14 cellular contexts compared by ENCODE assay signal in genomic region chr6:166197361-166197760, GRCh38. TPM values are rescaled to one million over a fixed set of nuclear protein-coding genes. Genes with fewer than 3 reads are reported as not detected.
DNase-seq lines count a peak whose midpoint lies in the region; ATAC-seq and TF ChIP-seq lines count a peak whose summit lies in the region.
"Had no signal": no experiment of that assay in that cellular context is flagged by ENCODE, and none has a peak within 500 bp of the region (broad histone marks: within the 10 kb centered on the region; RNA-seq: fewer than 3 reads in every experiment).

No MANE protein-coding gene starts in this region.

- TF ChIP-seq CTCF in Loucy (conservative IDR thresholded peaks at IDR 0.05; ENCODE audit: low read length) (no peak), endodermal cell (conservative IDR thresholded peaks at IDR 0.05) (no peak), neural progenitor cell (IDR thresholded peaks at IDR 0.05) (no peak), stomach (IDR thresholded peaks at IDR 0.05) (no peak)

- no peak overlapping the region for H3K4me3 Mint-ChIP-seq in endodermal cell
- H3K4me3 Mint-ChIP-seq in neural progenitor cell: no peak overlapping the region
- H3K4me3 Mint-ChIP-seq: B cell; CD4-positive, alpha-beta memory T cell had no signal

- H3K9me3 ChIP-seq in Loucy (ENCODE audit: insufficient read depth, low read depth, low read length): no peaks in the 10 kb centered on the region
- no peaks in the 10 kb centered on the region for H3K9me3 ChIP-seq in endodermal cell (ENCODE audit: control insufficient read depth, low read length)
- H3K9me3 ChIP-seq in neural progenitor cell (ENCODE audit: low read depth): no peaks in the 10 kb centered on the region
- H3K9me3 ChIP-seq in stomach: no peaks in the 10 kb centered on the region

- H3K4me3 ChIP-seq in H7 (ENCODE audit: insufficient read depth, low read depth, low read length) (no peak overlapping the region), Loucy (ENCODE audit: low read length, poor library complexity, severe bottlenecking) (no peak overlapping the region), endodermal cell (ENCODE audit: low read length) (no peak overlapping the region), neural progenitor cell (peak overlapping the region; percentile 6), stomach (no peak overlapping the region)

- H3K27ac ChIP-seq in endodermal cell (ENCODE audit: low read depth, low read length): no peak overlapping the region
- H3K27ac ChIP-seq in neural progenitor cell: peak overlapping the region; percentile 40
- H3K27ac ChIP-seq in stomach: no peak overlapping the region
- H3K27ac ChIP-seq: C4-2B had no signal

- H3K27me3 ChIP-seq in H7 (ENCODE audit: control insufficient read depth, insufficient read depth, low read length): peaks cover 8% of the 10 kb centered on the region
- no peaks in the 10 kb centered on the region for H3K27me3 ChIP-seq in Loucy (ENCODE audit: insufficient read depth, low read length, poor library complexity, severe bottlenecking)
- H3K27me3 ChIP-seq in endodermal cell (ENCODE audit: control insufficient read depth, insufficient read depth, low read length, poor library complexity, severe bottlenecking): peaks cover 6% of the 10 kb centered on the region
- peaks cover 29% of the 10 kb centered on the region for H3K27me3 ChIP-seq in neural progenitor cell
- H3K27me3 ChIP-seq in stomach: no peaks in the 10 kb centered on the region

- no peak for TF ChIP-seq EP300 in stomach (IDR thresholded peaks at IDR 0.05)

- no peaks in the 10 kb centered on the region for H4K20me1 ChIP-seq in Loucy (ENCODE audit: insufficient read depth, low read length, poor library complexity, severe bottlenecking)
- no peaks in the 10 kb centered on the region for H4K20me1 ChIP-seq in neural progenitor cell (ENCODE audit: low read depth)

- no peaks in the 10 kb centered on the region for H3K9me2 ChIP-seq in Loucy (replicated peaks; ENCODE audit: low read depth, low read length)

- peak; percentile 66 for DNase-seq in H7
- peak; percentile 68 for DNase-seq in endodermal cell
- peak; percentile 76 for DNase-seq in neural progenitor cell (ENCODE audit: low spot score)
- DNase-seq in NOMO-1 treated with DMSO at 0.1 percent for 48 hours (lab: John Stamatoyannopoulos, UW; ENCODE audit: unreplicated experiment): no peak
- no peak for DNase-seq in stomach
- no peak for DNase-seq in DMS153 (lab: John Stamatoyannopoulos, UW)
- DNase-seq: CD4-positive, alpha-beta memory T cell; DND-41; GF-D8 had no signal

- H3K36me3 ChIP-seq in H7 (replicated peaks; ENCODE audit: control insufficient read depth, insufficient read depth, low read length) (no peaks in the 10 kb centered on the region), Loucy (ENCODE audit: insufficient read depth, low read length) (no peaks in the 10 kb centered on the region), endodermal cell (ENCODE audit: control insufficient read depth, insufficient read depth, low read length) (no peaks in the 10 kb centered on the region), neural progenitor cell (no peaks in the 10 kb centered on the region), stomach (no peaks in the 10 kb centered on the region)

- no peak overlapping the region for H3K9ac ChIP-seq in Loucy (ENCODE audit: low read depth, low read length, poor library complexity, severe bottlenecking)
- no peak overlapping the region for H3K9ac ChIP-seq in endodermal cell (ENCODE audit: extremely low read depth, low read length, poor library complexity, severe bottlenecking)
- no peak overlapping the region for H3K9ac ChIP-seq in neural progenitor cell

- H3K4me1 Mint-ChIP-seq in endodermal cell (peaks cover 36% of the 10 kb centered on the region), neural progenitor cell (peaks cover 17% of the 10 kb centered on the region)
- H3K4me1 Mint-ChIP-seq: CD4-positive, alpha-beta memory T cell had no signal

- TF ChIP-seq POLR2A in stomach (IDR thresholded peaks at IDR 0.05): no peak

- WGBS in endodermal cell (ENCODE audit: insufficient coverage in 1 of 2, insufficient read length in 1 of 2), 2 experiments: 34 to 37% methylated on average over 5 of the region's 5 CpGs
- 63 to 75% (median 72%) methylated on average over 5 of the region's 5 CpGs for WGBS in stomach, 5 donors

- H3K36me3 Mint-ChIP-seq in endodermal cell (ENCODE audit: low read depth) (no peaks in the 10 kb centered on the region), neural progenitor cell (no peaks in the 10 kb centered on the region)
- H3K36me3 Mint-ChIP-seq: CD4-positive, alpha-beta memory T cell had no signal

- H3K4me1 ChIP-seq in Loucy (ENCODE audit: insufficient read depth, low read length, poor library complexity, severe bottlenecking) (peaks cover 24% of the 10 kb centered on the region), endodermal cell (ENCODE audit: control insufficient read depth, insufficient read depth, low read length) (peaks cover 18% of the 10 kb centered on the region), neural progenitor cell (peaks cover 35% of the 10 kb centered on the region), stomach (peaks cover 0 to 15% (median 10%) of the 10 kb centered on the region in 4 donors)

- intact Hi-C loops in stomach (cut with DNase I; ENCODE audit: low total_unique reads): no loop called here

- H3K79me2 ChIP-seq in Loucy (ENCODE audit: insufficient read depth, low read length) (no peaks in the 10 kb centered on the region), neural progenitor cell (ENCODE audit: low read depth) (no peaks in the 10 kb centered on the region)

- H3K27ac Mint-ChIP-seq in endodermal cell (no peak overlapping the region), neural progenitor cell (no peak overlapping the region)
- H3K27ac Mint-ChIP-seq: B cell; CD4-positive, alpha-beta memory T cell had no signal

- no peaks in the 10 kb centered on the region for H3K9me3 Mint-ChIP-seq in endodermal cell
- no peaks in the 10 kb centered on the region for H3K9me3 Mint-ChIP-seq in neural progenitor cell
- H3K9me3 Mint-ChIP-seq: CD4-positive, alpha-beta memory T cell had no signal

- no peak overlapping the region for H3K4me2 ChIP-seq in Loucy (ENCODE audit: low read depth, low read length, poor library complexity, severe bottlenecking)
- H3K4me2 ChIP-seq in neural progenitor cell: peak overlapping the region; percentile 46

- no peak for ATAC-seq in HG02763 (IDR thresholded peaks at IDR 0.05; ENCODE audit: unreplicated experiment)

- H3K27me3 Mint-ChIP-seq in endodermal cell (ENCODE audit: insufficient read depth) (peaks cover 27% of the 10 kb centered on the region), neural progenitor cell (ENCODE audit: insufficient read depth, low read depth) (peaks cover 4% of the 10 kb centered on the region)

- no peaks in the 10 kb centered on the region for H3F3A ChIP-seq in Loucy (ENCODE audit: low read depth)
- H3F3A ChIP-seq in neural progenitor cell (ENCODE audit: low read depth): peaks cover 20% of the 10 kb centered on the region

- H2AFZ ChIP-seq in Loucy (ENCODE audit: low read length) (peak overlapping the region; percentile 46; the same call in 1 of the 2 replicates), neural progenitor cell (replicated peaks) (peak overlapping the region; percentile 46)

RNA-seq across cellular contexts. Expression of gene TBXT, which starts 29.7 kb away (rescaled TPM):
- 0.22 and 1.0 TPM in 2 replicates for total RNA-seq in H7 (2014; rRNA removed; shearing (Covaris generic))
- 1 to 10 TPM; 2.3 TPM for total RNA-seq in endodermal cell
- 2.2 TPM for polyA plus RNA-seq in endodermal cell (2013, experiment 1 of 2)
- polyA plus RNA-seq in endodermal cell (2013, experiment 2 of 2): 1.1 TPM
- total RNA-seq in neural progenitor cell (ENCODE audit: low replicate concordance): not detected in 2 replicates
- not detected for total RNA-seq in stomach
- not detected for polyA plus RNA-seq in stomach
- total RNA-seq: B cell; CD4-positive, alpha-beta memory T cell; HT-29 had no signal
- polyA plus RNA-seq: CD4-positive, alpha-beta memory T cell had no signal

Comparison
In these comparisons a context has a peak if more than half of its experiments do, and no peak if none do; other contexts are left out.
1. DNase-seq: peak in H7 (single experiment), endodermal cell (single experiment) and neural progenitor cell (single experiment); none in NOMO-1 treated with DMSO at 0.1 percent for 48 hours (single experiment), stomach (single experiment) and DMS153 (single experiment).